11 cellular contexts compared by ENCODE assay signal in the genomic region with DNA sequence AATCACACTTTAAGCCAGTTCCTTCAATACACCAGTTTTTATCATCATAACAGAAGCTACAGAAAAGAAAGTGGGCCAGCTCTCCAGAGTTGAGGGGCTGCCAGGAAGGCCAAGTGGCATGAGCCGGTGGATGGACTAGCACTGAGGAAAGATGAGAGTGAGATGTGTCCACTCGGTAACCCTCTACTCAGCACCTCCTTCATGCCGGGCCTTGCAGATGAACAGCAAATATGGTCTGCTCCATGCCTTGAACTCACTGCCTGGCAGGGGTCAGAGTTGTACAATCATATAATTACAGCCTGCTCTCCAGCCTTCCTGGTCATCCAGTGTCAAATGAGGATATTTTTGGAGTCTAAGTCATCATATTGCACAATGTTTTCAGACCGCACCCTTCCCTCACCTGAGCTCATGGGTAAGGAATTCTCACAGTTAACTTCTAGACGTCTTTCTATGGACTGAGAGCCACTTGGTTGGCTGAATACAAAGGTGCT. TPM values are rescaled to one million over a fixed set of nuclear protein-coding genes. Genes with fewer than 3 reads are reported as not detected.
DNase-seq lines count a peak whose midpoint lies in the region; ATAC-seq and TF ChIP-seq lines count a peak whose summit lies in the region.
"Had no signal": no experiment of that assay in that cellular context is flagged by ENCODE, and none has a peak within 500 bp of the region (broad histone marks: within the 10 kb centered on the region; RNA-seq: fewer than 3 reads in every experiment).

No MANE protein-coding gene starts in this region.

- H3K27ac ChIP-seq in breast epithelium (peak overlapping the region; percentile 83 to 85), upper lobe of right lung (peak overlapping the region; percentile 62)

- no peaks in the 10 kb centered on the region for H3K27me3 ChIP-seq in breast epithelium
- no peaks in the 10 kb centered on the region for H3K27me3 ChIP-seq in upper lobe of right lung

- H3K4me3 Mint-ChIP-seq in glutamatergic neuron (ENCODE audit: unreplicated experiment): no peak overlapping the region
- H3K4me3 Mint-ChIP-seq: natural killer cell had no signal

- peaks cover 19% of the 10 kb centered on the region for H3K4me1 Mint-ChIP-seq in glutamatergic neuron (ENCODE audit: low read depth, unreplicated experiment)

- no peaks in the 10 kb centered on the region for H3K36me3 Mint-ChIP-seq in glutamatergic neuron (ENCODE audit: unreplicated experiment)
- H3K36me3 Mint-ChIP-seq: natural killer cell had no signal

- ATAC-seq in upper lobe of right lung (peak; percentile 68), GM19467 (IDR thresholded peaks at IDR 0.05; ENCODE audit: unreplicated experiment) (no peak)
- ATAC-seq: natural killer cell had no signal

- DNase-seq in NCI-H1417 (lab: John Stamatoyannopoulos, UW): peak in 2 of 3 experiments; percentile 14 to 37
- DNase-seq in NCI-H1417 treated with DMSO at 0.1 percent for 48 hours (lab: John Stamatoyannopoulos, UW): no peak
- DNase-seq in breast epithelium (ENCODE audit: low spot score in 2 of 2): no peak
- peak; percentile 88 for DNase-seq in kidney glomerular epithelial cell (lab: John Stamatoyannopoulos, UW)
- DNase-seq in upper lobe of right lung: no peak
- no peak for DNase-seq in glutamatergic neuron
- no peak for DNase-seq in ACHN
- DNase-seq: activated CD4-positive, alpha-beta T cell treated with anti-CD3 and anti-CD28 coated beads for 48 hours; natural killer cell; NCI-H446 treated with DMSO at 0.1 percent for 48 hours had no signal

- H3K9me3 Mint-ChIP-seq in glutamatergic neuron (ENCODE audit: unreplicated experiment): peaks cover 1% of the 10 kb centered on the region
- H3K9me3 Mint-ChIP-seq: natural killer cell had no signal

- H3K4me3 ChIP-seq in breast epithelium: no peak overlapping the region
- no peak overlapping the region for H3K4me3 ChIP-seq in upper lobe of right lung

- peaks cover 10 to 28% of the 10 kb centered on the region in 2 donors for H3K4me1 ChIP-seq in breast epithelium
- peaks cover 63% of the 10 kb centered on the region for H3K4me1 ChIP-seq in upper lobe of right lung

- intact Hi-C loops in breast epithelium (cut with DNase I; ENCODE audit: low total_unique reads): no loop called here
- intact Hi-C loops in upper lobe of right lung (cut with DNase I): no loop called here

- in situ Hi-C loops in ACHN (cut with HindIII; ENCODE audit: low pct_ligation_motif_present, low pct_unique_long_range_greater_than_20kb, low sequenced_read_pairs): no loop called here

- no peak for TF ChIP-seq POLR2A in breast epithelium (IDR thresholded peaks at IDR 0.05)

- H3K9me3 ChIP-seq in breast epithelium (no peaks in the 10 kb centered on the region), upper lobe of right lung (no peaks in the 10 kb centered on the region)

- TF ChIP-seq CTCF in breast epithelium (IDR thresholded peaks at IDR 0.05) (no peak), upper lobe of right lung (IDR thresholded peaks at IDR 0.05) (no peak), glutamatergic neuron (IDR thresholded peaks at IDR 0.05; ENCODE audit: partially characterized antibody, unreplicated experiment) (no peak)

- H3K27me3 Mint-ChIP-seq in glutamatergic neuron (ENCODE audit: unreplicated experiment): peaks cover 6% of the 10 kb centered on the region

- no peak overlapping the region for H3K27ac Mint-ChIP-seq in glutamatergic neuron (ENCODE audit: unreplicated experiment)
- H3K27ac Mint-ChIP-seq: natural killer cell had no signal

- H3K36me3 ChIP-seq in breast epithelium (no peaks in the 10 kb centered on the region), upper lobe of right lung (peaks cover 17% of the 10 kb centered on the region)

RNA-seq across cellular contexts. Expression of gene MGLL, which starts 4.9 kb away (rescaled TPM):
- total RNA-seq in breast epithelium (10 to 100 TPM; 25.8 to 79.5 (median 30.2) TPM), upper lobe of right lung (194 TPM), glutamatergic neuron (ENCODE audit: unreplicated experiment) (10.3 TPM)

Comparison
In these comparisons a context has a peak if more than half of its experiments do, and no peak if none do; other contexts are left out.
1. DNase-seq: peak in NCI-H1417 (2 of 3) and kidney glomerular epithelial cell (single experiment); none in NCI-H1417 treated with DMSO at 0.1 percent for 48 hours (single experiment), breast epithelium (0 of 2), upper lobe of right lung (single experiment), glutamatergic neuron (single experiment) and ACHN (single experiment).